ENCODE assay signal across 1 cellular context in genomic region chr10:61923210-61924024, GRCh38.
A peak's percentile ranks its signal among the peaks of the same experiment; 100 is the strongest.
TF ChIP-seq lines count a peak whose summit lies in the region.

No MANE protein-coding gene starts in this region.

TF ChIP-seq in SK-N-SH, 30 proteins besides CTCF, POLR2A, EP300 and RAD21 (continued from another document):
- TF ChIP-seq JUND (IDR thresholded peaks at IDR 0.05) (peak; percentile 71), FOSL2 (IDR thresholded peaks at IDR 0.05; ENCODE audit: borderline replicate concordance, low read depth) (peak; percentile 86), POLR2AphosphoS5 (IDR thresholded peaks at IDR 0.05; ENCODE audit: low read depth, low read length) (peak; percentile 21; the same call in 1 of the 2 replicates), GABPA (IDR thresholded peaks at IDR 0.05; ENCODE audit: low read depth) (no peak), NFIC (IDR thresholded peaks at IDR 0.05; ENCODE audit: borderline replicate concordance) (peak; percentile 66; the same call in 1 of the 2 replicates)
